ENCODE assay signal across 1 cellular context in the genomic region with DNA sequence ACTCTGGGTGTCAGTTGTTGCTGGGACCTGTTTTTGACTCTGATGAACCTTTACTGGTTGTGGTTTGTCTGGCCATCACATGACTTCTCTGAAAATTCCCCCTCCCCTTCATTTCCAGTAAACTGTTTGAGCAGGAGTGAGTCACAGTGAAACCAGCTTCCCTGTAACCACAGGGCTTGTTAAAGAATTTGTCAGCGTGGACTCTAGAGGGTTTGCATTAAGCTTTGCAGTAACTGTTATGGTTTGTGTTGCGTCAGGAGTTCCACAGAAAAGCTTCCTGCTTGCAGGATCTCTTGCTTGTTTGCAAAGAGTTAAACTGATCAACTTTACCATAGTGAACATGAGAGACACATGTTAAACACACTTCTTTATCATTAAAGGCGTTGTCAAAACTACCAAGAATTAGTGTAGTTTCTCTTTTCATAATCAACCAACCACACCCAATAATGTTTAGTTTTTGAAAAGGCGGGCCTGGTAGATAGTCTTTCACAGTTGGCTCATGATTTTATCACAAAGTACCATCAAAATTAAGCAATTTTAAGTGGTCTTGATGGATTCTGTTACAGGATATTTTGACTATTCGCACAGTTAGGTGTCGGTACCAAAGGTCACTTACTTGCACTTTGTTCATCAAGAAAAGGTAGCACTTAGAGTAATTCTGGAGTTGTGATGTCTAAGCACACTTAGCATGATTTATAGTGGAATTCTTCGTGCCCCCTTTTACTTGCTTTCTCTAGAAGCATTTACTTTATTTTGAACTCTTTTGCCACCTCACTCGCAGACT.
A peak's percentile ranks its signal among the peaks of the same experiment; 100 is the strongest.
TF ChIP-seq lines count a peak whose summit lies in the region.

No MANE protein-coding gene starts in this region.

TF ChIP-seq in H1, 55 proteins besides CTCF, POLR2A, EP300 and RAD21:
- TF ChIP-seq JUND (IDR thresholded peaks at IDR 0.05; ENCODE audit: low read length): peak; percentile 75; the same call in 1 of the 2 replicates
- TF ChIP-seq RFX5 (IDR thresholded peaks at IDR 0.05; ENCODE audit: borderline replicate concordance, low read depth, low read length): no peak
